1 cellular context compared by ENCODE assay signal in genomic region chr2:48448274-48449061, GRCh38.
TF ChIP-seq lines count a peak whose summit lies in the region.

No MANE protein-coding gene starts in this region.

TF ChIP-seq in GM23338, 12 proteins besides CTCF, POLR2A, EP300 and RAD21 (continued from another document):
- TF ChIP-seq ZNF462 (CRISPR knock-in tag; IDR thresholded peaks at IDR 0.05): no peak
- no peak for TF ChIP-seq CREB1 (CRISPR knock-in tag; IDR thresholded peaks at IDR 0.05; ENCODE audit: low read depth)
- no peak for TF ChIP-seq STAT1 (IDR thresholded peaks at IDR 0.05; ENCODE audit: unreplicated experiment)
- no peak for TF ChIP-seq EZH2 (IDR thresholded peaks at IDR 0.05; ENCODE audit: low read depth, unreplicated experiment)
- TF ChIP-seq ZNF331 (CRISPR knock-in tag; IDR thresholded peaks at IDR 0.05; ENCODE audit: low read depth): no peak
